Comparison of ENCODE assay signal across 8 cellular contexts in genomic region chr1:201649776-201650607, GRCh38.
DNase-seq lines count a peak whose midpoint lies in the region; ATAC-seq and TF ChIP-seq lines count a peak whose summit lies in the region.

No MANE protein-coding gene starts in this region.

- H3K9ac ChIP-seq in HUES6 (ENCODE audit: low read length) (peak overlapping the region; percentile 67), SK-N-SH (peak overlapping the region; percentile 58; the same call in 1 of the 2 replicates), neural cell (ENCODE audit: low read length) (peak overlapping the region; percentile 99)

- peak overlapping the region; percentile 48 for H3K27ac ChIP-seq in ACC112 (ENCODE audit: low read depth, low read length)
- H3K27ac ChIP-seq in HUES6 (ENCODE audit: low read depth, low read length): no peak overlapping the region
- peak overlapping the region; percentile 50 to 85; a peak in 3 of 4 replicates for H3K27ac ChIP-seq in SK-N-SH (ENCODE audit: low read depth in 2 of 2, low read length in 1 of 2)
- H3K27ac ChIP-seq in neural cell (ENCODE audit: low read length): peak overlapping the region; percentile 99

- H3K4me1 ChIP-seq in ACC112 (ENCODE audit: control insufficient read depth, insufficient read depth, low read length, unreplicated experiment) (peaks cover 58% of the 10 kb centered on the region), HUES6 (ENCODE audit: control insufficient read depth, insufficient read depth, low read length) (peaks cover 24% of the 10 kb centered on the region), SK-N-SH (ENCODE audit: control insufficient read depth in 1 of 2, insufficient read depth in 2 of 2, low read depth in 1 of 2, low read length in 1 of 2) (peaks cover 48 to 63% of the 10 kb centered on the region in 2 experiments)

- no peaks in the 10 kb centered on the region for H3K9me3 ChIP-seq in HUES6 (ENCODE audit: control insufficient read depth, insufficient read depth, low read depth, low read length)
- H3K9me3 ChIP-seq in SK-N-SH: no peaks in the 10 kb centered on the region
- H3K9me3 ChIP-seq in neural cell (ENCODE audit: low read length): no peaks in the 10 kb centered on the region

- no peaks in the 10 kb centered on the region for H3K36me3 ChIP-seq in ACC112 (ENCODE audit: insufficient read depth, low read length)
- no peaks in the 10 kb centered on the region for H3K36me3 ChIP-seq in HUES6 (ENCODE audit: control insufficient read depth, insufficient read depth, low read length)
- peaks cover 13 to 32% of the 10 kb centered on the region in 2 experiments for H3K36me3 ChIP-seq in SK-N-SH (replicated peaks in 1 of 2; ENCODE audit: control insufficient read depth in 1 of 2, insufficient read depth in 2 of 2, low read length in 1 of 2)
- H3K36me3 ChIP-seq in neural cell (ENCODE audit: insufficient read depth, low read length): no peaks in the 10 kb centered on the region

- WGBS in SK-N-SH (ENCODE audit: low lambda C conversion rate): 38% methylated on average over 36 of the region's 61 CpGs

- H2AFZ ChIP-seq in ACC112 (ENCODE audit: low read length, unreplicated experiment) (no peak overlapping the region), SK-N-SH (ENCODE audit: low read depth) (no peak overlapping the region), neural cell (ENCODE audit: low read depth, low read length) (no peak overlapping the region)

- CTCF ChIA-PET in SK-N-SH (lab: Yijun Ruan, JAX): interaction anchor here (0.7 to 6.6 kb wide), 11 partner anchors 14 to 179 kb away, joined by 3 to 75 read pairs (median 6); partner anchors contain the start of gene IPO9

- TF ChIP-seq EP300 in SK-N-SH (IDR thresholded peaks at IDR 0.05; ENCODE audit: borderline replicate concordance in 1 of 2, low read depth in 1 of 2, low read length in 1 of 2): no peak
- peak; percentile 48 for TF ChIP-seq EP300 in neural cell (conservative IDR thresholded peaks at IDR 0.05; ENCODE audit: poor library complexity, severe bottlenecking)

- DNase-seq in SK-N-SH (peak; percentile 85), fibroblast of villous mesenchyme (ENCODE audit: low read depth) (peak; percentile 87)

- peaks cover 82% of the 10 kb centered on the region for H3K79me2 ChIP-seq in ACC112 (ENCODE audit: control insufficient read depth, insufficient read depth, low read length, unreplicated experiment)
- peaks cover 87% of the 10 kb centered on the region for H3K79me2 ChIP-seq in SK-N-SH (ENCODE audit: insufficient read depth)
- peaks cover 83% of the 10 kb centered on the region for H3K79me2 ChIP-seq in neural cell (replicated peaks; ENCODE audit: insufficient read depth, low read length)

- H3F3A ChIP-seq in SK-N-SH (replicated peaks; ENCODE audit: insufficient read depth) (peaks cover 37% of the 10 kb centered on the region), neural cell (ENCODE audit: insufficient read depth, low read length, poor library complexity, severe bottlenecking) (no peaks in the 10 kb centered on the region)

- ATAC-seq in HG03280 (IDR thresholded peaks at IDR 0.05; ENCODE audit: unreplicated experiment) (no peak), HG03175 (IDR thresholded peaks at IDR 0.05; ENCODE audit: unreplicated experiment) (no peak), HG03196 (IDR thresholded peaks at IDR 0.05; ENCODE audit: unreplicated experiment) (no peak)

- TF ChIP-seq CTCF in SK-N-SH (IDR thresholded peaks at IDR 0.05) (no peak), fibroblast of villous mesenchyme (IDR thresholded peaks at IDR 0.05; ENCODE audit: insufficient read depth, low read depth, low read length) (no peak), neural cell (IDR thresholded peaks at IDR 0.05; ENCODE audit: poor library complexity, severe bottlenecking) (peak; percentile 26)

- peak overlapping the region; percentile 76 for H3K4me3 ChIP-seq in ACC112 (ENCODE audit: low read depth, low read length)
- peak overlapping the region; percentile 79 for H3K4me3 ChIP-seq in HUES6 (ENCODE audit: low read depth, low read length)
- H3K4me3 ChIP-seq in SK-N-SH (ENCODE audit: low read depth in 2 of 2, low read length in 1 of 2): peak overlapping the region; percentile 55 to 63
- peak overlapping the region; percentile 76 for H3K4me3 ChIP-seq in fibroblast of villous mesenchyme (ENCODE audit: low read depth, low read length)
- H3K4me3 ChIP-seq in neural cell (ENCODE audit: low read length): peak overlapping the region; percentile 100

- H3K4me2 ChIP-seq in SK-N-SH (peak overlapping the region; percentile 92), neural cell (ENCODE audit: low read length) (peak overlapping the region; percentile 79)

- no peak for TF ChIP-seq RAD21 in SK-N-SH (IDR thresholded peaks at IDR 0.05; ENCODE audit: low read length)
- TF ChIP-seq RAD21 in neural cell (conservative IDR thresholded peaks at IDR 0.05): peak; percentile 42

- POLR2A ChIA-PET in SK-N-SH (lab: Yijun Ruan, JAX): interaction anchor here (0.7 to 2.9 kb wide), 12 partner anchors 13 to 179 kb away, joined by 3 to 13 read pairs (median 4); partner anchors contain the start of genes IPO9 and NAV1

- H4K20me1 ChIP-seq in SK-N-SH (ENCODE audit: insufficient read depth) (peaks cover 60% of the 10 kb centered on the region), neural cell (ENCODE audit: insufficient read depth) (peaks cover 27% of the 10 kb centered on the region)

- H3K9me2 ChIP-seq in SK-N-SH (no peaks in the 10 kb centered on the region), neural cell (ENCODE audit: insufficient read depth, low read length) (no peaks in the 10 kb centered on the region)

- H3K27me3 ChIP-seq in ACC112 (ENCODE audit: insufficient read depth, low read length) (no peaks in the 10 kb centered on the region), HUES6 (ENCODE audit: control insufficient read depth, insufficient read depth, low read length) (peaks cover 59% of the 10 kb centered on the region), SK-N-SH (ENCODE audit: insufficient read depth) (no peaks in the 10 kb centered on the region), neural cell (ENCODE audit: insufficient read depth, low read depth, low read length) (no peaks in the 10 kb centered on the region)

TF ChIP-seq in SK-N-SH, 30 proteins besides CTCF, POLR2A, EP300 and RAD21 (continues in another document):
- TF ChIP-seq FOXM1 (IDR thresholded peaks at IDR 0.05; ENCODE audit: low read depth): no peak
- TF ChIP-seq RFX5 (IDR thresholded peaks at IDR 0.05; ENCODE audit: low read length): no peak
- TF ChIP-seq FOXJ3 (CRISPR knock-in tag; IDR thresholded peaks at IDR 0.05): no peak
- TF ChIP-seq TAF1 (IDR thresholded peaks at IDR 0.05; ENCODE audit: borderline replicate concordance, low read depth, low read length): no peak
- TF ChIP-seq, protein P1, sequence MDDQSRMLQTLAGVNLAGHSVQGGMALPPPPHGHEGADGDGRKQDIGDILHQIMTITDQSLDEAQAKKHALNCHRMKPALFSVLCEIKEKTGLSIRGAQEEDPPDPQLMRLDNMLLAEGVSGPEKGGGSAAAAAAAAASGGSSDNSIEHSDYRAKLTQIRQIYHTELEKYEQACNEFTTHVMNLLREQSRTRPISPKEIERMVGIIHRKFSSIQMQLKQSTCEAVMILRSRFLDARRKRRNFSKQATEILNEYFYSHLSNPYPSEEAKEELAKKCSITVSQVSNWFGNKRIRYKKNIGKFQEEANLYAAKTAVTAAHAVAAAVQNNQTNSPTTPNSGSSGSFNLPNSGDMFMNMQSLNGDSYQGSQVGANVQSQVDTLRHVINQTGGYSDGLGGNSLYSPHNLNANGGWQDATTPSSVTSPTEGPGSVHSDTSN (IDR thresholded peaks at IDR 0.05): no peak

TF ChIP-seq in neural cell, 6 proteins besides CTCF, POLR2A, EP300 and RAD21:
- TF ChIP-seq EZH2 (IDR thresholded peaks at IDR 0.05; ENCODE audit: borderline replicate concordance, insufficient read depth, low read length, poor library complexity, severe bottlenecking): no peak
- TF ChIP-seq TAF1 (IDR thresholded peaks at IDR 0.05; ENCODE audit: low read depth): peak; percentile 73
- peak; percentile 65 for TF ChIP-seq MXI1 (conservative IDR thresholded peaks at IDR 0.05; ENCODE audit: poor library complexity, severe bottlenecking)
- TF ChIP-seq POLR2AphosphoS5 (IDR thresholded peaks at IDR 0.05): peak; percentile 81
- TF ChIP-seq SMC3 (conservative IDR thresholded peaks at IDR 0.05; ENCODE audit: poor library complexity): peak; percentile 59
- peak; percentile 69 for TF ChIP-seq REST (IDR thresholded peaks at IDR 0.05; ENCODE audit: borderline replicate concordance)
TF ChIP-seq in neural cell: peak in this region for 5.
